27 cellular contexts compared by ENCODE assay signal in genomic region chr10:12327074-12327473, GRCh38.
"Had no signal": no experiment of that assay in that cellular context is flagged by ENCODE, and none has a peak within 500 bp of the region (broad histone marks: within the 10 kb centered on the region; RNA-seq: fewer than 3 reads in every experiment).

No MANE protein-coding gene starts in this region.

- H3K36me3 ChIP-seq: gastrocnemius medialis, left lung, ovary, stomach, tibial artery, upper lobe of left lung had no signal

- ATAC-seq: gastrocnemius medialis; left lung; naive thymus-derived CD8-positive, alpha-beta T cell; psoas muscle; right cardiac atrium; stimulated activated naive B cell treated with anti-CD40 and anti-IgM and Interleukin-4, amounts not matched to agents 10 μg/mL and 1 μg/mL and 100 μg/mL, for 72 hours had no signal

- DNase-seq: dermis blood vessel endothelial cell; effector memory CD4-positive, alpha-beta T cell; foreskin fibroblast; gastrocnemius medialis; head of caudate nucleus; left cardiac atrium; left lung; mesendoderm; midbrain; naive thymus-derived CD8-positive, alpha-beta T cell; nephron progenitor cell; nucleus accumbens; ovary; posterior cingulate gyrus; psoas muscle; right cardiac atrium; small intestine; stimulated activated CD4-positive, alpha-beta T cell treated with anti-CD3 and anti-CD28 coated beads, Interleukin-15, amount 100 ng/mL, for 24 hours; stimulated activated CD4-positive, alpha-beta T cell treated with anti-CD3 and anti-CD28 coated beads, Interleukin-2, amount 100 ng/mL, for 48 hours; stimulated activated naive B cell treated with anti-CD40 and anti-IgM and Interleukin-4, amounts not matched to agents 10 μg/mL and 1 μg/mL and 100 μg/mL, for 72 hours; stomach; testis; tibial artery; upper lobe of left lung had no signal

- H3K4me3 ChIP-seq: coronary artery, gastrocnemius medialis, hepatocyte, left lung, ovary, psoas muscle, stomach, testis, tibial artery, upper lobe of left lung had no signal

- H3K4me1 ChIP-seq: gastrocnemius medialis, left lung, psoas muscle, testis, tibial artery, upper lobe of left lung had no signal

- FAIRE-seq: endothelial cell of umbilical vein, small intestine had no signal

- H3K27ac ChIP-seq: coronary artery, gastrocnemius medialis, hepatocyte, left lung, ovary, psoas muscle, stomach, testis, tibial artery, upper lobe of left lung had no signal

- H3K9me3 ChIP-seq: gastrocnemius medialis, left lung, ovary, psoas muscle, stomach, testis, tibial artery, upper lobe of left lung had no signal
